Comparison of ENCODE assay signal across 17 cellular contexts in the genomic region with DNA sequence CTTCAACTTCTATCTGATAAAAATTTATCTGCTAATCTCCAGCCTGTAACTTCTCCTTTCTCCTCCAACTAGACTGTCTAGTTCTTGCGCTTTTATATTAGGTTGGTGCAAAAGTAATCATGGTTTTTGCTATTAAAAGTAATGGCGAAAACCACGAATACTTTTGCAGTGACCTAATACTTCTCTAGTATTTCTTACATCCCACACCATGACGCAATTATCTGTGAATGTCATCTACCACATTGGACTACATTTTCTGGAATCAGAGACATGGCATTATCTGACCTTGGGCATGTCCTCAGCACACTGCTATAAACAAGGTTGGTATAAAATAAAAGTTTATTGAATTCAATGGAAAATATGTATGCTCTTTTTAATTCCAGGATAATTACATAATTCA.
"Had no signal": no experiment of that assay in that cellular context is flagged by ENCODE, and none has a peak within 500 bp of the region (broad histone marks: within the 10 kb centered on the region; RNA-seq: fewer than 3 reads in every experiment).

No MANE protein-coding gene starts in this region.

- H3K4me3 ChIP-seq: heart left ventricle, left ventricle myocardium inferior, ovary, skin epidermis, stomach, thoracic aorta had no signal

- H3K36me3 ChIP-seq: heart left ventricle, left ventricle myocardium inferior, ovary, stomach, thoracic aorta had no signal

- H3K27ac ChIP-seq: foreskin keratinocyte, heart left ventricle, left ventricle myocardium inferior, ovary, skin epidermis, stomach, thoracic aorta had no signal

- DNase-seq: activated CD4-positive, alpha-beta memory T cell treated with anti-CD3 and anti-CD28 coated beads for 36 hours; activated CD4-positive, CD25-positive, alpha-beta regulatory T cell treated with anti-CD3 and anti-CD28 coated beads, Interleukin-2, amount 50 U/mL, for 72 hours; activated CD8-positive, alpha-beta memory T cell treated with anti-CD3 and anti-CD28 coated beads, Interleukin-2, amount 50 U/mL, for 48 hours; activated naive CD4-positive, alpha-beta T cell treated with Interleukin-2 at 50 U/mL for 16 hours; cerebellar nuclear complex; foreskin keratinocyte; heart left ventricle; islet precursor cell; left ventricle myocardium inferior; mesendoderm; nephron progenitor cell; ovary; retina; stomach; SW 1271 had no signal

- H3K9me3 ChIP-seq: ovary, thoracic aorta had no signal

- H3K27me3 ChIP-seq: foreskin keratinocyte, heart left ventricle, ovary, stomach had no signal

- H3K4me1 ChIP-seq: foreskin keratinocyte, heart left ventricle, left ventricle myocardium inferior, stomach had no signal
